ENCODE assay signal across 16 cellular contexts in genomic region chr14:90034835-90035525, GRCh38. TPM values are rescaled to one million over a fixed set of nuclear protein-coding genes. Genes with fewer than 3 reads are reported as not detected.
DNase-seq lines count a peak whose midpoint lies in the region; ATAC-seq lines count a peak whose summit lies in the region.
"Had no signal": no experiment of that assay in that cellular context is flagged by ENCODE, and none has a peak within 500 bp of the region (broad histone marks: within the 10 kb centered on the region; RNA-seq: fewer than 3 reads in every experiment).

No MANE protein-coding gene starts in this region.

- H3K27ac Mint-ChIP-seq in activated naive CD4-positive, alpha-beta T cell treated with anti-CD3 and anti-CD28 coated beads, Interleukin-2, amount 50 U/mL, for 24 hours = peak overlapping the region; percentile 2
- H3K27ac Mint-ChIP-seq in activated naive CD4-positive, alpha-beta T cell treated with anti-CD3 and anti-CD28 coated beads, Interleukin-2, amount 50 U/mL, for 72 hours = peak overlapping the region in 1 of 2 donors; percentile 18
- peak overlapping the region; percentile 73 for H3K27ac Mint-ChIP-seq in activated T-helper 17 cell treated with anti-CD3 and anti-CD28 coated beads, Interleukin-2, amount 50 U/mL, for 72 hours
- peak overlapping the region; percentile 62 for H3K27ac Mint-ChIP-seq in stimulated activated effector memory CD8-positive, alpha-beta T cell treated with anti-CD3 and anti-CD28 coated beads, Interleukin-12 subunit alpha, Interleukin-12 subunit beta, amount 100 ng/mL, for 72 hours
- H3K27ac Mint-ChIP-seq: B cell had no signal

- DNase-seq in activated naive CD4-positive, alpha-beta T cell treated with anti-CD3 and anti-CD28 coated beads, Interleukin-2, amount 50 U/mL, for 72 hours (ENCODE audit: low spot score in 2 of 2) = no peak
- DNase-seq in stimulated activated effector memory CD8-positive, alpha-beta T cell treated with anti-CD3 and anti-CD28 coated beads, Interleukin-12 subunit alpha, Interleukin-12 subunit beta, amount 100 ng/mL, for 72 hours (ENCODE audit: low spot score in 2 of 2) = no peak
- DNase-seq in DMS153 treated with DMSO at 0.1 percent for 48 hours (lab: John Stamatoyannopoulos, UW; ENCODE audit: unreplicated experiment) (no peak), NCI-H187 treated with DMSO at 0.1 percent for 48 hours (lab: John Stamatoyannopoulos, UW) (no peak)
- DNase-seq: ACHN; CD4-positive, alpha-beta memory T cell; DMS79 treated with DMSO at 0.1 percent for 48 hours; H9; NCI-H1417; NCI-H2081 treated with DMSO at 0.1 percent for 48 hours; NCI-H524 treated with DMSO at 0.1 percent for 48 hours; NK-92 treated with Interleukin-12 subunit alpha and Interleukin-12 subunit beta, amount 100 ng/mL, for 24 hours had no signal

- no peaks in the 10 kb centered on the region for H3K27me3 Mint-ChIP-seq in activated naive CD4-positive, alpha-beta T cell treated with anti-CD3 and anti-CD28 coated beads, Interleukin-2, amount 50 U/mL, for 24 hours
- H3K27me3 Mint-ChIP-seq in activated T-helper 17 cell treated with anti-CD3 and anti-CD28 coated beads, Interleukin-2, amount 50 U/mL, for 72 hours = no peaks in the 10 kb centered on the region
- H3K27me3 Mint-ChIP-seq: B cell; CD4-positive, alpha-beta memory T cell had no signal

- ATAC-seq in activated naive CD4-positive, alpha-beta T cell treated with anti-CD3 and anti-CD28 coated beads, Interleukin-2, amount 50 U/mL, for 72 hours = no peak
- ATAC-seq in GM19025 (IDR thresholded peaks at IDR 0.05; ENCODE audit: low read depth, unreplicated experiment) = peak; percentile 50
- ATAC-seq in activated T-helper 17 cell treated with anti-CD3 and anti-CD28 coated beads, Interleukin-2, amount 50 U/mL, for 72 hours (replicated peaks) = peak; percentile 57
- ATAC-seq in stimulated activated effector memory CD8-positive, alpha-beta T cell treated with anti-CD3 and anti-CD28 coated beads, Interleukin-12 subunit alpha, Interleukin-12 subunit beta, amount 100 ng/mL, for 72 hours = no peak

- H3K9me3 Mint-ChIP-seq in activated naive CD4-positive, alpha-beta T cell treated with anti-CD3 and anti-CD28 coated beads, Interleukin-2, amount 50 U/mL, for 24 hours = no peaks in the 10 kb centered on the region
- H3K9me3 Mint-ChIP-seq in activated naive CD4-positive, alpha-beta T cell treated with anti-CD3 and anti-CD28 coated beads, Interleukin-2, amount 50 U/mL, for 72 hours = no peaks in the 10 kb centered on the region
- no peaks in the 10 kb centered on the region for H3K9me3 Mint-ChIP-seq in activated T-helper 17 cell treated with anti-CD3 and anti-CD28 coated beads, Interleukin-2, amount 50 U/mL, for 72 hours
- no peaks in the 10 kb centered on the region for H3K9me3 Mint-ChIP-seq in stimulated activated effector memory CD8-positive, alpha-beta T cell treated with anti-CD3 and anti-CD28 coated beads, Interleukin-12 subunit alpha, Interleukin-12 subunit beta, amount 100 ng/mL, for 72 hours
- H3K9me3 Mint-ChIP-seq: CD4-positive, alpha-beta memory T cell; H9 had no signal

- H3K4me1 Mint-ChIP-seq in activated naive CD4-positive, alpha-beta T cell treated with anti-CD3 and anti-CD28 coated beads, Interleukin-2, amount 50 U/mL, for 24 hours = no peaks in the 10 kb centered on the region
- peaks cover 11% of the 10 kb centered on the region for H3K4me1 Mint-ChIP-seq in activated T-helper 17 cell treated with anti-CD3 and anti-CD28 coated beads, Interleukin-2, amount 50 U/mL, for 72 hours
- peaks cover 12% of the 10 kb centered on the region for H3K4me1 Mint-ChIP-seq in stimulated activated effector memory CD8-positive, alpha-beta T cell treated with anti-CD3 and anti-CD28 coated beads, Interleukin-12 subunit alpha, Interleukin-12 subunit beta, amount 100 ng/mL, for 72 hours
- H3K4me1 Mint-ChIP-seq: B cell, H9 had no signal

- H3K4me3 Mint-ChIP-seq in activated naive CD4-positive, alpha-beta T cell treated with anti-CD3 and anti-CD28 coated beads, Interleukin-2, amount 50 U/mL, for 24 hours = no peak overlapping the region
- H3K4me3 Mint-ChIP-seq in activated T-helper 17 cell treated with anti-CD3 and anti-CD28 coated beads, Interleukin-2, amount 50 U/mL, for 72 hours = peak overlapping the region; percentile 38
- no peak overlapping the region for H3K4me3 Mint-ChIP-seq in stimulated activated effector memory CD8-positive, alpha-beta T cell treated with anti-CD3 and anti-CD28 coated beads, Interleukin-12 subunit alpha, Interleukin-12 subunit beta, amount 100 ng/mL, for 72 hours
- H3K4me3 Mint-ChIP-seq: B cell; CD4-positive, alpha-beta memory T cell; H9 had no signal

- H3K36me3 Mint-ChIP-seq in activated naive CD4-positive, alpha-beta T cell treated with anti-CD3 and anti-CD28 coated beads, Interleukin-2, amount 50 U/mL, for 24 hours = peaks cover 39% of the 10 kb centered on the region
- H3K36me3 Mint-ChIP-seq in activated naive CD4-positive, alpha-beta T cell treated with anti-CD3 and anti-CD28 coated beads, Interleukin-2, amount 50 U/mL, for 72 hours = peaks cover 17 to 30% of the 10 kb centered on the region in 2 donors
- H3K36me3 Mint-ChIP-seq in activated T-helper 17 cell treated with anti-CD3 and anti-CD28 coated beads, Interleukin-2, amount 50 U/mL, for 72 hours (ENCODE audit: low read depth) = peaks cover 92% of the 10 kb centered on the region
- peaks cover 94% of the 10 kb centered on the region for H3K36me3 Mint-ChIP-seq in stimulated activated effector memory CD8-positive, alpha-beta T cell treated with anti-CD3 and anti-CD28 coated beads, Interleukin-12 subunit alpha, Interleukin-12 subunit beta, amount 100 ng/mL, for 72 hours

RNA-seq across cellular contexts. Expression of gene KCNK13, which starts 26.8 kb away (rescaled TPM):
- total RNA-seq in activated naive CD4-positive, alpha-beta T cell treated with anti-CD3 and anti-CD28 coated beads, Interleukin-2, amount 50 U/mL, for 72 hours = not detected
- under 1 TPM; 0.11 to 0.30 TPM for total RNA-seq in activated T-helper 17 cell treated with anti-CD3 and anti-CD28 coated beads, Interleukin-2, amount 50 U/mL, for 72 hours
- total RNA-seq: B cell had no signal

Comparison
In these comparisons a context has a peak if more than half of its experiments do, and no peak if none do; other contexts are left out.
1. ATAC-seq: peak in GM19025 (single experiment) and activated T-helper 17 cell treated with anti-CD3 and anti-CD28 coated beads, Interleukin-2, amount 50 U/mL, for 72 hours (single experiment); none in activated naive CD4-positive, alpha-beta T cell treated with anti-CD3 and anti-CD28 coated beads, Interleukin-2, amount 50 U/mL, for 72 hours (0 of 2) and stimulated activated effector memory CD8-positive, alpha-beta T cell treated with anti-CD3 and anti-CD28 coated beads, Interleukin-12 subunit alpha, Interleukin-12 subunit beta, amount 100 ng/mL, for 72 hours (single experiment).